In genomic region chr17:48611213-48611612, GRCh38 we compare ENCODE assay signal across 8 cellular contexts. TPM values are rescaled to one million over a fixed set of nuclear protein-coding genes. Genes with fewer than 3 reads are reported as not detected.
DNase-seq lines count a peak whose midpoint lies in the region; ATAC-seq and TF ChIP-seq lines count a peak whose summit lies in the region.

No MANE protein-coding gene starts in this region.

- peak overlapping the region; percentile 30 for H3K4me3 ChIP-seq in iPS-15b (ENCODE audit: low read depth, low read length)
- H3K4me3 ChIP-seq in thoracic aorta, result peak overlapping the region; percentile 81

- CTCF ChIA-PET in activated CD4-positive, alpha-beta T cell treated with anti-CD3 and anti-CD28 coated beads for 36 hours (lab: Charles Lee), result no interaction called here
- CTCF ChIA-PET in T-cell (lab: Charles Lee), result no interaction called here

- intact Hi-C loops in activated CD4-positive, alpha-beta T cell treated with anti-CD3 and anti-CD28 coated beads for 36 hours (cut with DNase I, micrococcal nuclease), result loop anchor here (1.0 to 10.0 kb wide), 4 partner anchors 14 to 586 kb away; partner anchors contain the start of genes PRAC1 (in 1 of the 2) and PRAC2 (in 1 of the 2)

- peaks cover 66% of the 10 kb centered on the region for H3K27me3 Mint-ChIP-seq in activated CD4-positive, alpha-beta T cell treated with anti-CD3 and anti-CD28 coated beads for 36 hours
- H3K27me3 Mint-ChIP-seq in T-cell, result peaks cover 68 to 79% of the 10 kb centered on the region in 2 donors

- H3K9me3 Mint-ChIP-seq in activated CD4-positive, alpha-beta T cell treated with anti-CD3 and anti-CD28 coated beads for 36 hours (ENCODE audit: low read depth), result no peaks in the 10 kb centered on the region
- H3K9me3 Mint-ChIP-seq in T-cell, result no peaks in the 10 kb centered on the region

- H3K4me1 Mint-ChIP-seq in activated CD4-positive, alpha-beta T cell treated with anti-CD3 and anti-CD28 coated beads for 36 hours, result peaks cover 37% of the 10 kb centered on the region
- H3K4me1 Mint-ChIP-seq in T-cell, result peaks cover 32 to 45% (median 43%) of the 10 kb centered on the region in 3 donors

- peak overlapping the region; percentile 58 for H3K27ac Mint-ChIP-seq in activated CD4-positive, alpha-beta T cell treated with anti-CD3 and anti-CD28 coated beads for 36 hours
- peak overlapping the region; percentile 52 to 59 for H3K27ac Mint-ChIP-seq in T-cell

- ATAC-seq in activated CD4-positive, alpha-beta T cell treated with anti-CD3 and anti-CD28 coated beads for 36 hours, result peak; percentile 11
- ATAC-seq in T-cell (replicated peaks in 1 of 4) (no peak), thoracic aorta (ENCODE audit: insufficient number of reproducible peaks, low FRiP score, low read depth) (peak; percentile 9), foreskin keratinocyte (no peak)

- POLR2A ChIA-PET in activated CD4-positive, alpha-beta T cell treated with anti-CD3 and anti-CD28 coated beads for 36 hours (lab: Charles Lee), result no interaction called here
- POLR2A ChIA-PET in T-cell (lab: Charles Lee), result no interaction called here

- no peaks in the 10 kb centered on the region for H3K9me3 ChIP-seq in iPS-15b (ENCODE audit: control insufficient read depth, insufficient read depth, low read length)
- H3K9me3 ChIP-seq in thoracic aorta, result no peaks in the 10 kb centered on the region

- H3K4me3 Mint-ChIP-seq in activated CD4-positive, alpha-beta T cell treated with anti-CD3 and anti-CD28 coated beads for 36 hours, result peak overlapping the region; percentile 82
- peak overlapping the region; percentile 87 to 93 (median 92) for H3K4me3 Mint-ChIP-seq in T-cell

- no peaks in the 10 kb centered on the region for H3K36me3 ChIP-seq in iPS-15b (ENCODE audit: control insufficient read depth, insufficient read depth, low read length)
- H3K36me3 ChIP-seq in thoracic aorta, result no peaks in the 10 kb centered on the region

- H3K4me1 ChIP-seq in iPS-15b (ENCODE audit: control insufficient read depth, insufficient read depth, low read length) (peaks cover 4% of the 10 kb centered on the region), thoracic aorta (ENCODE audit: control insufficient read depth in 1 of 2, low read depth in 2 of 2) (peaks cover 4 to 45% of the 10 kb centered on the region in 2 donors), foreskin keratinocyte (no peaks in the 10 kb centered on the region)

- peak overlapping the region; percentile 78 to 91 for H3K27ac ChIP-seq in thoracic aorta
- no peak overlapping the region for H3K27ac ChIP-seq in foreskin keratinocyte

- no peak for TF ChIP-seq CTCF in thoracic aorta (IDR thresholded peaks at IDR 0.05)
- no peak for TF ChIP-seq CTCF in foreskin keratinocyte (conservative IDR thresholded peaks at IDR 0.05)

- no peak for DNase-seq in activated CD4-positive, alpha-beta T cell treated with anti-CD3 and anti-CD28 coated beads for 36 hours
- DNase-seq in activated CD4-positive, alpha-beta T cell treated with anti-CD3 and anti-CD28 coated beads, Interleukin-2, amount 50 U/mL, for 1 hour, result no peak
- DNase-seq in T-cell (no peak), thoracic aorta (ENCODE audit: low spot score) (no peak), NCI-H1694 (lab: John Stamatoyannopoulos, UW) (no peak), foreskin keratinocyte (no peak), occipital lobe (lab: John Stamatoyannopoulos, UW) (no peak)

- no peaks in the 10 kb centered on the region for H3K36me3 Mint-ChIP-seq in activated CD4-positive, alpha-beta T cell treated with anti-CD3 and anti-CD28 coated beads for 36 hours (ENCODE audit: low read depth)
- no peaks in the 10 kb centered on the region for H3K36me3 Mint-ChIP-seq in T-cell

- H3K27me3 ChIP-seq in iPS-15b (ENCODE audit: control insufficient read depth, insufficient read depth, low read length), result peaks cover 97% of the 10 kb centered on the region
- peaks cover 19% of the 10 kb centered on the region for H3K27me3 ChIP-seq in thoracic aorta (replicated peaks; ENCODE audit: insufficient read depth)
- peaks cover 100% of the 10 kb centered on the region for H3K27me3 ChIP-seq in foreskin keratinocyte

- H3K9ac ChIP-seq in iPS-15b (ENCODE audit: low read depth, low read length), result no peak overlapping the region

RNA-seq across cellular contexts. Expression of gene HOXB7, which starts 0.4 kb away (rescaled TPM):
- total RNA-seq in activated CD4-positive, alpha-beta T cell treated with anti-CD3 and anti-CD28 coated beads for 36 hours, result under 1 TPM; 0.25 to 0.30 TPM
- total RNA-seq in T-cell, result under 1 TPM in 3 of 5 donors, not detected in 2; 0.47 to 0.66 (median 0.60) TPM
- total RNA-seq in thoracic aorta, result 1 to 10 TPM in 1 of 2 donors, under 1 TPM in 1; 0.63 to 7.2 TPM
- total RNA-seq in foreskin keratinocyte, result 0.28 and 0.54 TPM in 2 replicates
- polyA plus RNA-seq in foreskin keratinocyte, result 0.37 and 0.81 TPM in 2 replicates
- total RNA-seq in occipital lobe, result not detected

RNA-seq across cellular contexts. Expression of gene HOXB8, which starts 3.9 kb away (rescaled TPM):
- total RNA-seq in activated CD4-positive, alpha-beta T cell treated with anti-CD3 and anti-CD28 coated beads for 36 hours, result not detected
- total RNA-seq in T-cell (not detected), thoracic aorta (1 to 10 TPM in 1 of 2 donors, not detected in 1; 1.4 TPM), foreskin keratinocyte (not detected in 2 replicates), occipital lobe (not detected)
- not detected in 2 replicates for polyA plus RNA-seq in foreskin keratinocyte

RNA-seq across cellular contexts. Expression of gene HOXB6, which starts 6.4 kb away (rescaled TPM):
- not detected for total RNA-seq in activated CD4-positive, alpha-beta T cell treated with anti-CD3 and anti-CD28 coated beads for 36 hours
- total RNA-seq in T-cell (under 1 TPM in 2 of 5 donors, not detected in 3; 0.16 to 0.33 TPM), thoracic aorta (1 to 10 TPM; 4.2 to 9.9 TPM), foreskin keratinocyte (not detected in 2 replicates), occipital lobe (not detected)
- polyA plus RNA-seq in foreskin keratinocyte, result not detected in 2 replicates

RNA-seq across cellular contexts. Expression of gene HOXB9, which starts 14.9 kb away (rescaled TPM):
- total RNA-seq in activated CD4-positive, alpha-beta T cell treated with anti-CD3 and anti-CD28 coated beads for 36 hours, result 1 to 10 TPM; 1.9 to 2.5 TPM
- total RNA-seq in T-cell (under 1 TPM in 4 of 5 donors, not detected in 1; 0.19 to 0.43 (median 0.30) TPM), thoracic aorta (not detected), foreskin keratinocyte (not detected in 2 replicates), occipital lobe (not detected)
- polyA plus RNA-seq in foreskin keratinocyte, result not detected in 2 replicates

RNA-seq across cellular contexts. Expression of gene HOXB5, which starts 17.6 kb away (rescaled TPM):
- not detected for total RNA-seq in activated CD4-positive, alpha-beta T cell treated with anti-CD3 and anti-CD28 coated beads for 36 hours
- total RNA-seq in T-cell (not detected), thoracic aorta (1 to 10 TPM in 1 of 2 donors, under 1 TPM in 1; 0.56 to 3.8 TPM), foreskin keratinocyte (not detected in 2 replicates), occipital lobe (not detected)
- polyA plus RNA-seq in foreskin keratinocyte, result not detected in 2 replicates

Comparison
In these comparisons a context has a peak if more than half of its experiments do, and no peak if none do; other contexts are left out.
1. ATAC-seq: peak in activated CD4-positive, alpha-beta T cell treated with anti-CD3 and anti-CD28 coated beads for 36 hours (single experiment) and thoracic aorta (single experiment); none in T-cell (0 of 4) and foreskin keratinocyte (single experiment).